In genomic region chr2:37848451-37848850, GRCh38 we compare ENCODE assay signal across 21 cellular contexts.
"Had no signal": no experiment of that assay in that cellular context is flagged by ENCODE, and none has a peak within 500 bp of the region (broad histone marks: within the 10 kb centered on the region; RNA-seq: fewer than 3 reads in every experiment).

No MANE protein-coding gene starts in this region.

- DNase-seq: dorsolateral prefrontal cortex; effector CD4-positive, alpha-beta T cell; esophagus squamous epithelium; hypothalamus; immature natural killer cell; islet precursor cell; left ventricle myocardium superior; lower lobe of right lung; naive B cell; stimulated activated CD4-positive, alpha-beta T cell treated with anti-CD3 and anti-CD28 coated beads, Interleukin-12 subunit alpha, Interleukin-12 subunit beta, amount 100 ng/mL, for 4 hours; stimulated activated CD4-positive, alpha-beta T cell treated with anti-CD3 and anti-CD28 coated beads, Interleukin-1b, Interleukin-23, amount 100 ng/mL, for 48 hours; stimulated activated CD4-positive, alpha-beta T cell treated with anti-CD3 and anti-CD28 coated beads, Interleukin-4, amount 100 ng/mL, for 1 hour; stimulated activated CD8-positive, alpha-beta memory T cell treated with anti-CD3 and anti-CD28 coated beads, Interleukin-4, amount 100 ng/mL, for 48 hours; stimulated activated naive CD4-positive, alpha-beta T cell; stimulated activated naive CD8-positive, alpha-beta T cell treated with anti-CD3 and anti-CD28 coated beads, Interleukin-15, amount 100 ng/mL, for 72 hours had no signal

- H3K4me2 ChIP-seq: smooth muscle cell had no signal

- H3K27ac ChIP-seq: dorsolateral prefrontal cortex, esophagus squamous epithelium, lower lobe of right lung, parathyroid adenoma, suprapubic skin had no signal

- H3K27me3 ChIP-seq: suprapubic skin had no signal

- FAIRE-seq: frontal cortex had no signal

- H3K4me1 ChIP-seq: parathyroid adenoma, suprapubic skin had no signal

- H3K36me3 ChIP-seq: esophagus squamous epithelium, lower lobe of right lung, suprapubic skin had no signal

- H2AFZ ChIP-seq: parathyroid adenoma had no signal

- H3K9ac ChIP-seq: parathyroid adenoma had no signal

- ATAC-seq: left ventricle myocardium superior; lower lobe of right lung; natural killer cell treated with Interleukin-12 subunit alpha and Interleukin-12 subunit beta and Interleukin-15 and Interleukin-18, amount 100 ng/mL, for 72 hours; sciatic nerve; stimulated activated naive CD8-positive, alpha-beta T cell treated with anti-CD3 and anti-CD28 coated beads, Interleukin-15, amount 100 ng/mL, for 72 hours had no signal

- H3K9me3 ChIP-seq: esophagus squamous epithelium, lower lobe of right lung, suprapubic skin had no signal

- H3K4me3 ChIP-seq: dorsolateral prefrontal cortex, esophagus squamous epithelium, lower lobe of right lung, smooth muscle cell, suprapubic skin had no signal
